In genomic region chr13:110161112-110161897, GRCh38 we compare ENCODE assay signal across 1 cellular context.
TF ChIP-seq lines count a peak whose summit lies in the region.

No MANE protein-coding gene starts in this region.

TF ChIP-seq in liver, 16 proteins besides CTCF, POLR2A, EP300 and RAD21 (continued from another document):
- no peak for TF ChIP-seq HNF4A (conservative IDR thresholded peaks at IDR 0.05)
- TF ChIP-seq ZBTB33 (IDR thresholded peaks at IDR 0.05): no peak
- no peak for TF ChIP-seq FOXA2 (IDR thresholded peaks at IDR 0.05)
- no peak for TF ChIP-seq ATF3 (IDR thresholded peaks at IDR 0.05)
- no peak for TF ChIP-seq GABPA (IDR thresholded peaks at IDR 0.05 in 1 of 2, conservative IDR thresholded peaks at IDR 0.05 in 1 of 2)
- no peak for TF ChIP-seq HNF4G (IDR thresholded peaks at IDR 0.05)
- no peak for TF ChIP-seq MAX (IDR thresholded peaks at IDR 0.05)
- TF ChIP-seq JUND (IDR thresholded peaks at IDR 0.05): no peak
- no peak for TF ChIP-seq NR2F2 (IDR thresholded peaks at IDR 0.05)
- no peak for TF ChIP-seq YY1 (IDR thresholded peaks at IDR 0.05)
- TF ChIP-seq SP1 (IDR thresholded peaks at IDR 0.05): no peak
- TF ChIP-seq FOXA1 (IDR thresholded peaks at IDR 0.05): no peak
